In genomic region chr3:181455276-181455675, GRCh38 we compare ENCODE assay signal across 31 cellular contexts.
"Had no signal": no experiment of that assay in that cellular context is flagged by ENCODE, and none has a peak within 500 bp of the region (broad histone marks: within the 10 kb centered on the region; RNA-seq: fewer than 3 reads in every experiment).

No MANE protein-coding gene starts in this region.

- H3K27me3 Mint-ChIP-seq: activated naive CD8-positive, alpha-beta T cell treated with anti-CD3 and anti-CD28 coated beads for 36 hours; central memory CD8-positive, alpha-beta T cell; effector memory CD8-positive, alpha-beta T cell; memory B cell; T-helper 17 cell had no signal

- H3K9me3 Mint-ChIP-seq: memory B cell had no signal

- H3K27ac ChIP-seq: adrenal gland, ascending aorta, breast epithelium, colonic mucosa, gastrocnemius medialis, hepatocyte, neutrophil, psoas muscle, sigmoid colon, transverse colon, WERI-Rb-1 had no signal

- H3K4me3 Mint-ChIP-seq: activated naive CD4-positive, alpha-beta T cell treated with anti-CD3 and anti-CD28 coated beads for 36 hours; activated naive CD8-positive, alpha-beta T cell treated with anti-CD3 and anti-CD28 coated beads for 36 hours; central memory CD8-positive, alpha-beta T cell; effector memory CD8-positive, alpha-beta T cell; memory B cell; natural killer cell; T-helper 17 cell had no signal

- H3K27ac Mint-ChIP-seq: activated naive CD4-positive, alpha-beta T cell treated with anti-CD3 and anti-CD28 coated beads for 36 hours; activated naive CD8-positive, alpha-beta T cell treated with anti-CD3 and anti-CD28 coated beads for 36 hours; effector memory CD8-positive, alpha-beta T cell; memory B cell; natural killer cell; T-helper 17 cell had no signal

- H3K4me1 Mint-ChIP-seq: activated naive CD8-positive, alpha-beta T cell treated with anti-CD3 and anti-CD28 coated beads for 36 hours; central memory CD8-positive, alpha-beta T cell; memory B cell; natural killer cell; T-helper 17 cell had no signal

- DNase-seq: activated CD4-positive, alpha-beta T cell treated with anti-CD3 and anti-CD28 coated beads for 48 hours; activated CD4-positive, alpha-beta T cell treated with anti-CD3 and anti-CD28 coated beads, Interleukin-2, amount 50 U/mL, for 48 hours; activated CD8-positive, alpha-beta memory T cell treated with anti-CD3 and anti-CD28 coated beads for 24 hours; activated effector memory CD4-positive, alpha-beta T cell treated with Interleukin-2 at 50 U/mL for 16 hours; activated naive CD4-positive, alpha-beta T cell treated with anti-CD3 and anti-CD28 coated beads for 36 hours; activated naive CD8-positive, alpha-beta T cell treated with anti-CD3 and anti-CD28 coated beads for 36 hours; adrenal gland; colonic mucosa; effector memory CD8-positive, alpha-beta T cell; erythroblast; gastrocnemius medialis; left colon; natural killer cell; psoas muscle; sigmoid colon; small intestine; stimulated activated CD4-positive, alpha-beta T cell treated with anti-CD3 and anti-CD28 coated beads, Interleukin-1b, Interleukin-23, amount 100 ng/mL, for 48 hours; stimulated activated CD4-positive, alpha-beta T cell treated with anti-CD3 and anti-CD28 coated beads, Interleukin-4, amount 100 ng/mL, for 4 hours; stimulated activated CD8-positive, alpha-beta memory T cell treated with anti-CD3 and anti-CD28 coated beads, Interleukin-4, amount 100 ng/mL, for 48 hours; stimulated activated naive CD4-positive, alpha-beta T cell; T-helper 17 cell; T1000; testis; transverse colon; WERI-Rb-1 had no signal

- H3K36me3 Mint-ChIP-seq: activated naive CD8-positive, alpha-beta T cell treated with anti-CD3 and anti-CD28 coated beads for 36 hours; memory B cell; natural killer cell had no signal
